ENCODE assay signal across 8 cellular contexts in the genomic region with DNA sequence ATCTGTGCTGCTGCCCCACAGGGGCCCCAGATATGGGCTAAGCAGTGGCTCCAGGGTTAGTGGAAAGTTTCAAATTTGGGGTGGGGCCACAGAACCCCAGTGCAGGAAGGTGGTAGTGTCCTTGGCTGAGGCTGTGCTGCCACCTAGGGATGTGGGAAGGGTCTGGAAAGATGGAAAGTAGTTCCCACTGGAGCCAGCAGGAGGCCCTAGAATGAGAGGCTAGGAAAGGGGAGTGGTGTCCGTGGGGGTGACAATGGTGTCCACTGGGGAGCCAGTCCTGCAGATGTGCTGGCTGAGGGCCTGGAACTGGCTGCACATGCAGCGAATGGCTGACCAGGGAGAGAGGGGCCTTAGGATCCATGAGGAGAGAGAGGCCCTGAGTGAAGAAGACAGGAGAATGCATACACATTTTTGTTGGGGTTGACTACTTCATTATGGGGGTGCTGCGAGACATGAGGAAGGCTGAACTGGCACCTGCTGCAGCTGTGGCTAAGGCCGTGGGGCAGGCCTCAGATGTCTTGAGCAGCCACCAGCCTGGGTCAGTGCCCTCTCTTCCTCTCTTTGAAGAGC. TPM values are rescaled to one million over a fixed set of nuclear protein-coding genes. Genes with fewer than 3 reads are reported as not detected.
DNase-seq lines count a peak whose midpoint lies in the region; ATAC-seq and FAIRE-seq lines count a peak whose summit lies in the region.

No MANE protein-coding gene starts in this region.

- no peaks in the 10 kb centered on the region for H3K9me3 Mint-ChIP-seq in activated CD4-positive, alpha-beta memory T cell treated with anti-CD3 and anti-CD28 coated beads, Interleukin-2, amount 10 ng/mL, durations not matched to agents 7 days and 5 days

- POLR2A ChIA-PET in activated CD4-positive, alpha-beta memory T cell treated with anti-CD3 and anti-CD28 coated beads, Interleukin-2, amount 10 ng/mL, durations not matched to agents 7 days and 5 days (lab: Charles Lee): no interaction called here

- H3K27me3 Mint-ChIP-seq in activated CD4-positive, alpha-beta memory T cell treated with anti-CD3 and anti-CD28 coated beads, Interleukin-2, amount 10 ng/mL, durations not matched to agents 7 days and 5 days: peaks cover 3% of the 10 kb centered on the region

- no peak for ATAC-seq in HG03196 (IDR thresholded peaks at IDR 0.05; ENCODE audit: unreplicated experiment)

- H3K36me3 Mint-ChIP-seq in activated CD4-positive, alpha-beta memory T cell treated with anti-CD3 and anti-CD28 coated beads, Interleukin-2, amount 10 ng/mL, durations not matched to agents 7 days and 5 days (ENCODE audit: low read depth): no peaks in the 10 kb centered on the region

- no peak overlapping the region for H3K27ac Mint-ChIP-seq in activated CD4-positive, alpha-beta memory T cell treated with anti-CD3 and anti-CD28 coated beads, Interleukin-2, amount 10 ng/mL, durations not matched to agents 7 days and 5 days

- H3K4me3 Mint-ChIP-seq in activated CD4-positive, alpha-beta memory T cell treated with anti-CD3 and anti-CD28 coated beads, Interleukin-2, amount 10 ng/mL, durations not matched to agents 7 days and 5 days: no peak overlapping the region

- FAIRE-seq in HTR-8/SVneo (lab: Jason Lieb, UNC): no peak
- no peak for FAIRE-seq in GM19239 (lab: Jason Lieb, UNC)

- CTCF ChIA-PET in activated CD4-positive, alpha-beta memory T cell treated with anti-CD3 and anti-CD28 coated beads, Interleukin-2, amount 10 ng/mL, durations not matched to agents 7 days and 5 days (lab: Charles Lee): interaction anchor here (0.6 to 1.0 kb wide), 2 partner anchors 9 to 69 kb away, joined by 3 to 5 read pairs; no protein-coding TSS in a partner anchor

- H3K4me1 Mint-ChIP-seq in activated CD4-positive, alpha-beta memory T cell treated with anti-CD3 and anti-CD28 coated beads, Interleukin-2, amount 10 ng/mL, durations not matched to agents 7 days and 5 days: no peaks in the 10 kb centered on the region

- peak in 2 of 3 experiments; percentile 4 to 17 for DNase-seq in NCI-H1417 (lab: John Stamatoyannopoulos, UW)
- DNase-seq in NCI-H1417 treated with DMSO at 0.1 percent for 48 hours (lab: John Stamatoyannopoulos, UW): no peak
- peak; percentile 30 for DNase-seq in HTR-8/SVneo (ENCODE audit: insufficient read length, low spot score)
- DNase-seq in activated CD4-positive, alpha-beta memory T cell treated with anti-CD3 and anti-CD28 coated beads, Interleukin-2, amount 10 ng/mL, durations not matched to agents 7 days and 5 days: peak; percentile 21
- peak; percentile 28 for DNase-seq in iris pigment epithelial cell (ENCODE audit: low read depth)
- no peak for DNase-seq in GM19239 (ENCODE audit: insufficient read length, low spot score)
- no peak for DNase-seq in activated effector memory CD4-positive, alpha-beta T cell treated with anti-CD3 and anti-CD28 coated beads, Interleukin-2, amount 50 U/mL, for 16 hours

RNA-seq across cellular contexts. Expression of gene RFPL3, which starts 21.1 kb away (rescaled TPM):
- not detected for total RNA-seq in activated CD4-positive, alpha-beta memory T cell treated with anti-CD3 and anti-CD28 coated beads, Interleukin-2, amount 10 ng/mL, durations not matched to agents 7 days and 5 days

RNA-seq across cellular contexts. Expression of gene RTCB, which starts 33.3 kb away (rescaled TPM):
- total RNA-seq in activated CD4-positive, alpha-beta memory T cell treated with anti-CD3 and anti-CD28 coated beads, Interleukin-2, amount 10 ng/mL, durations not matched to agents 7 days and 5 days: 10 to 100 TPM; 58.3 to 61.6 TPM

Comparison
In these comparisons a context has a peak if more than half of its experiments do, and no peak if none do; other contexts are left out.
1. DNase-seq: peak in NCI-H1417 (2 of 3), HTR-8/SVneo (single experiment), activated CD4-positive, alpha-beta memory T cell treated with anti-CD3 and anti-CD28 coated beads, Interleukin-2, amount 10 ng/mL, durations not matched to agents 7 days and 5 days (single experiment) and iris pigment epithelial cell (single experiment); none in NCI-H1417 treated with DMSO at 0.1 percent for 48 hours (single experiment), GM19239 (single experiment) and activated effector memory CD4-positive, alpha-beta T cell treated with anti-CD3 and anti-CD28 coated beads, Interleukin-2, amount 50 U/mL, for 16 hours (single experiment).